Comparison of ENCODE assay signal across 11 cellular contexts in genomic region chr12:109606261-109607028, GRCh38. TPM values are rescaled to one million over a fixed set of nuclear protein-coding genes. Genes with fewer than 3 reads are reported as not detected.
DNase-seq lines count a peak whose midpoint lies in the region; ATAC-seq and TF ChIP-seq lines count a peak whose summit lies in the region.
"Had no signal": no experiment of that assay in that cellular context is flagged by ENCODE, and none has a peak within 500 bp of the region (broad histone marks: within the 10 kb centered on the region; RNA-seq: fewer than 3 reads in every experiment).

No MANE protein-coding gene starts in this region.

- H3K4me3 ChIP-seq in SK-N-SH (ENCODE audit: low read depth in 2 of 2, low read length in 1 of 2): no peak overlapping the region
- H3K4me3 ChIP-seq in ovary: no peak overlapping the region
- no peak overlapping the region for H3K4me3 ChIP-seq in adrenal gland

- no peaks in the 10 kb centered on the region for H3K9me2 ChIP-seq in SK-N-SH

- WGBS in SK-N-SH (ENCODE audit: low lambda C conversion rate): 43% methylated on average over 30 of the region's 31 CpGs
- 25 to 40% (median 32%) methylated on average over 31 of the region's 31 CpGs for whole genome bisulfite sequencing in ovary, 3 donors
- 36 to 60% (median 53%) methylated on average over 29 to 31 of the region's 31 CpGs for WGBS in adrenal gland, 4 donors

- ATAC-seq in GM18498 (IDR thresholded peaks at IDR 0.05; ENCODE audit: unreplicated experiment): no peak

- TF ChIP-seq EP300 in SK-N-SH (IDR thresholded peaks at IDR 0.05; ENCODE audit: borderline replicate concordance in 1 of 2, low read depth in 1 of 2, low read length in 1 of 2) (peak in 1 of 2 experiments; percentile 89; a peak in 2 of 4 replicates), ovary (IDR thresholded peaks at IDR 0.05) (no peak)

- POLR2A ChIA-PET in SK-N-SH (lab: Yijun Ruan, JAX): interaction anchor here (0.9 to 2.4 kb wide), 18 partner anchors 9 to 250 kb away, joined by 3 to 20 read pairs (median 4); partner anchors contain the start of gene FAM222A

- CTCF ChIA-PET in SK-N-SH (lab: Yijun Ruan, JAX): interaction anchor here (0.6 to 3.7 kb wide), 14 partner anchors 9 to 170 kb away, joined by 3 to 27 read pairs (median 4); no protein-coding TSS in a partner anchor

- no peak overlapping the region for H2AFZ ChIP-seq in SK-N-SH (ENCODE audit: low read depth)

- TF ChIP-seq POLR2A in ovary (IDR thresholded peaks at IDR 0.05) (no peak), adrenal gland (IDR thresholded peaks at IDR 0.05) (no peak)

- H3K36me3 ChIP-seq in SK-N-SH (replicated peaks in 1 of 2; ENCODE audit: control insufficient read depth in 1 of 2, insufficient read depth in 2 of 2, low read length in 1 of 2) (no peaks in the 10 kb centered on the region), ovary (no peaks in the 10 kb centered on the region), adrenal gland (replicated peaks in 1 of 2) (no peaks in the 10 kb centered on the region)

- DNase-seq in ELF-1 (ENCODE audit: low read depth, low spot score) (peak; percentile 53), SK-N-SH (peak; percentile 89), head of caudate nucleus (peak; percentile 55 to 90 (median 80)), ovary (peak in 4 of 5 donors; percentile 18 to 52 (median 38)), adrenal gland (no peak)
- DNase-seq in effector CD8-positive, alpha-beta T cell (lab: John Stamatoyannopoulos, UW): no peak
- DNase-seq in activated CD4-positive, alpha-beta T cell treated with anti-CD3 and anti-CD28 coated beads for 48 hours: no peak
- DNase-seq: activated T-cell treated with anti-CD3 and anti-CD28 coated beads for 4 hours; stimulated activated CD4-positive, alpha-beta T cell treated with anti-CD3 and anti-CD28 coated beads, Interleukin-12 subunit alpha, Interleukin-12 subunit beta, amount 100 ng/mL, for 4 hours had no signal

- H3K27ac ChIP-seq in SK-N-SH (ENCODE audit: low read depth in 2 of 2, low read length in 1 of 2) (peak overlapping the region in 1 of 2 experiments; percentile 96; a peak in 2 of 4 replicates), ovary (no peak overlapping the region), adrenal gland (peak overlapping the region in 1 of 5 donors; percentile 47)
- H3K27ac ChIP-seq: HL-60 had no signal

- TF ChIP-seq CTCF in SK-N-SH (IDR thresholded peaks at IDR 0.05): no peak
- no peak for TF ChIP-seq CTCF in ovary (IDR thresholded peaks at IDR 0.05)
- TF ChIP-seq CTCF in adrenal gland (IDR thresholded peaks at IDR 0.05): no peak

- peaks cover 0 to 54% of the 10 kb centered on the region in 2 experiments; a peak in 1 of 4 replicates for H3K4me1 ChIP-seq in SK-N-SH (ENCODE audit: control insufficient read depth in 1 of 2, insufficient read depth in 2 of 2, low read depth in 1 of 2, low read length in 1 of 2)
- peaks cover 3% of the 10 kb centered on the region for H3K4me1 ChIP-seq in ovary (ENCODE audit: insufficient read depth)
- H3K4me1 ChIP-seq in adrenal gland (replicated peaks in 1 of 2): no peaks in the 10 kb centered on the region

- intact Hi-C loops in head of caudate nucleus (cut with DNase I) (no loop called here), ovary (cut with DNase I) (no loop called here), adrenal gland (cut with DNase I) (no loop called here)

- no peaks in the 10 kb centered on the region for H3F3A ChIP-seq in SK-N-SH (replicated peaks; ENCODE audit: insufficient read depth)

- H3K27me3 ChIP-seq in SK-N-SH (ENCODE audit: insufficient read depth): peaks cover 4% of the 10 kb centered on the region; the same call in 1 of the 2 replicates
- H3K27me3 ChIP-seq in ovary: no peaks in the 10 kb centered on the region
- H3K27me3 ChIP-seq in adrenal gland: no peaks in the 10 kb centered on the region

- H4K20me1 ChIP-seq in SK-N-SH (ENCODE audit: insufficient read depth): no peaks in the 10 kb centered on the region

- H3K79me2 ChIP-seq in SK-N-SH (ENCODE audit: insufficient read depth): no peaks in the 10 kb centered on the region

- TF ChIP-seq RAD21 in SK-N-SH (IDR thresholded peaks at IDR 0.05; ENCODE audit: low read length): peak; percentile 35; the same call in 1 of the 2 replicates

- no peak overlapping the region for H3K4me2 ChIP-seq in SK-N-SH

- no peak overlapping the region for H3K9ac ChIP-seq in SK-N-SH

- no peaks in the 10 kb centered on the region for H3K9me3 ChIP-seq in SK-N-SH
- no peaks in the 10 kb centered on the region for H3K9me3 ChIP-seq in ovary
- no peaks in the 10 kb centered on the region for H3K9me3 ChIP-seq in adrenal gland (replicated peaks in 1 of 3)

TF ChIP-seq in SK-N-SH, 30 proteins besides CTCF, POLR2A, EP300 and RAD21:
- TF ChIP-seq GATA2 (CRISPR knock-in tag; IDR thresholded peaks at IDR 0.05) (peak; percentile 90), FOSL2 (IDR thresholded peaks at IDR 0.05; ENCODE audit: borderline replicate concordance, low read depth) (no peak), MEF2A (IDR thresholded peaks at IDR 0.05; ENCODE audit: borderline replicate concordance, low read depth) (no peak), FOXJ3 (CRISPR knock-in tag; IDR thresholded peaks at IDR 0.05) (no peak), MXI1 (IDR thresholded peaks at IDR 0.05; ENCODE audit: low read depth, low read length) (peak; percentile 51; the same call in 1 of the 2 replicates), SIN3A (IDR thresholded peaks at IDR 0.05; ENCODE audit: borderline replicate concordance, low read depth, low read length) (no peak), CHD2 (IDR thresholded peaks at IDR 0.05; ENCODE audit: low read length, partially characterized antibody) (peak; percentile 65), SMC3 (IDR thresholded peaks at IDR 0.05; ENCODE audit: low read depth, low read length) (no peak; the same call in 1 of the 2 replicates), RCOR1 (IDR thresholded peaks at IDR 0.05; ENCODE audit: low read length) (peak; percentile 86), RFX5 (IDR thresholded peaks at IDR 0.05; ENCODE audit: low read length) (peak; percentile 14; the same call in 1 of the 2 replicates), RXRA (IDR thresholded peaks at IDR 0.05; ENCODE audit: borderline replicate concordance, low read depth) (no peak), TCF12 (IDR thresholded peaks at IDR 0.05) (peak; percentile 17; the same call in 1 of the 2 replicates)

RNA-seq across cellular contexts. Expression of gene MVK, which starts 32.9 kb away (rescaled TPM):
- polyA plus RNA-seq in SK-N-SH (2012; rRNA removed) (6.3 and 7.0 TPM in 2 replicates), ovary (10 to 100 TPM; 14.0 to 21.1 TPM), adrenal gland (10 to 100 TPM; 35.0 to 73.6 (median 39.1) TPM)
- 2.8 and 5.3 TPM in 2 replicates for polyA plus RNA-seq in SK-N-SH (2012; cell fraction: cytosol; rRNA removed)
- polyA plus RNA-seq in SK-N-SH (2012; cell fraction: nucleus; rRNA removed): 9.3 and 10.3 TPM in 2 replicates
- total RNA-seq in ovary (10 to 100 TPM in 5 of 7 donors, 1 to 10 TPM in 2; 7.4 to 66.4 (median 18.6) TPM), adrenal gland (100 to 1,000 TPM in 1 of 8 donors, 10 to 100 TPM in 7; 10.8 to 194 (median 19.1) TPM)

RNA-seq across cellular contexts. Expression of gene MMAB, which starts 33.1 kb away (rescaled TPM):
- polyA plus RNA-seq in SK-N-SH (2012; rRNA removed): 14.8 and 15.9 TPM in 2 replicates
- polyA plus RNA-seq in SK-N-SH (2012; cell fraction: cytosol; rRNA removed): 11.7 and 14.3 TPM in 2 replicates
- polyA plus RNA-seq in SK-N-SH (2012; cell fraction: nucleus; rRNA removed): 18.6 and 20.3 TPM in 2 replicates
- total RNA-seq in ovary: 10 to 100 TPM; 20.2 to 94.9 (median 41.0) TPM
- polyA plus RNA-seq in ovary: 10 to 100 TPM; 21.5 to 33.2 TPM
- 100 to 1,000 TPM in 3 of 8 donors, 10 to 100 TPM in 5; 74.2 to 238 (median 89.0) TPM for total RNA-seq in adrenal gland
- polyA plus RNA-seq in adrenal gland: 100 to 1,000 TPM in 1 of 3 donors, 10 to 100 TPM in 2; 52.3 to 119 (median 84.0) TPM

Comparison
In these comparisons a context has a peak if more than half of its experiments do, and no peak if none do; other contexts are left out.
1. DNase-seq: peak in ELF-1 (single experiment), SK-N-SH (single experiment), head of caudate nucleus (42 of 42) and ovary (4 of 5); none in effector CD8-positive, alpha-beta T cell (single experiment), adrenal gland (0 of 7) and activated CD4-positive, alpha-beta T cell treated with anti-CD3 and anti-CD28 coated beads for 48 hours (single experiment).